In genomic region chr9:87547665-87548064, GRCh38 we compare ENCODE assay signal across 12 cellular contexts. TPM values are rescaled to one million over a fixed set of nuclear protein-coding genes. Genes with fewer than 3 reads are reported as not detected.
DNase-seq lines count a peak whose midpoint lies in the region; TF ChIP-seq lines count a peak whose summit lies in the region.
"Had no signal": no experiment of that assay in that cellular context is flagged by ENCODE, and none has a peak within 500 bp of the region (broad histone marks: within the 10 kb centered on the region; RNA-seq: fewer than 3 reads in every experiment).

No MANE protein-coding gene starts in this region.

- no peak overlapping the region for H3K4me3 Mint-ChIP-seq in progenitor cell of endocrine pancreas (ENCODE audit: low read depth)
- H3K4me3 Mint-ChIP-seq in immature natural killer cell: no peak overlapping the region
- H3K4me3 Mint-ChIP-seq in activated CD4-positive, alpha-beta T cell treated with anti-CD3 and anti-CD28 coated beads, Interleukin-2, amount 10 ng/mL, durations not matched to agents 24 days and 14 days: no peak overlapping the region
- H3K4me3 Mint-ChIP-seq: activated naive CD4-positive, alpha-beta T cell treated with anti-CD3 and anti-CD28 coated beads, Interleukin-2, amount 50 U/mL, for 24 hours had no signal

- H3K36me3 Mint-ChIP-seq in progenitor cell of endocrine pancreas (ENCODE audit: insufficient read depth): peaks cover 14% of the 10 kb centered on the region
- H3K36me3 Mint-ChIP-seq in immature natural killer cell: no peaks in the 10 kb centered on the region
- H3K36me3 Mint-ChIP-seq in activated CD4-positive, alpha-beta T cell treated with anti-CD3 and anti-CD28 coated beads, Interleukin-2, amount 10 ng/mL, durations not matched to agents 24 days and 14 days (ENCODE audit: low read depth): no peaks in the 10 kb centered on the region
- H3K36me3 Mint-ChIP-seq: activated naive CD4-positive, alpha-beta T cell treated with anti-CD3 and anti-CD28 coated beads, Interleukin-2, amount 50 U/mL, for 24 hours had no signal

- H3K27me3 Mint-ChIP-seq in progenitor cell of endocrine pancreas: no peaks in the 10 kb centered on the region
- peaks cover 0 to 4% (median 2%) of the 10 kb centered on the region in 3 donors for H3K27me3 Mint-ChIP-seq in immature natural killer cell (ENCODE audit: low read depth in 3 of 3)
- peaks cover 4% of the 10 kb centered on the region for H3K27me3 Mint-ChIP-seq in activated CD4-positive, alpha-beta T cell treated with anti-CD3 and anti-CD28 coated beads, Interleukin-2, amount 10 ng/mL, durations not matched to agents 24 days and 14 days

- DNase-seq in HT1080 (ENCODE audit: low read depth) (peak; percentile 17), astrocyte of the hippocampus (ENCODE audit: low read depth, low spot score) (peak; percentile 46), islet precursor cell (peak; percentile 86), progenitor cell of endocrine pancreas (ENCODE audit: low spot score, unreplicated experiment) (no peak), immature natural killer cell (no peak)
- DNase-seq in effector CD8-positive, alpha-beta T cell (lab: John Stamatoyannopoulos, UW): no peak
- no peak for DNase-seq in stimulated activated CD8-positive, alpha-beta memory T cell treated with anti-CD3 and anti-CD28 coated beads, Interleukin-4, amount 100 ng/mL, for 48 hours
- DNase-seq in activated CD4-positive, alpha-beta T cell treated with anti-CD3 and anti-CD28 coated beads, Interleukin-2, amount 10 ng/mL, durations not matched to agents 24 days and 14 days: no peak
- DNase-seq: NCI-H187; stimulated activated CD4-positive, alpha-beta T cell treated with anti-CD3 and anti-CD28 coated beads, Interleukin-4, amount 100 ng/mL, for 24 hours; stimulated activated naive CD8-positive, alpha-beta T cell treated with anti-CD3 and anti-CD28 coated beads, Interleukin-15, Interleukin-2, amounts not matched to agents 100 U/mL and 50 U/mL, for 24 hours had no signal

- intact Hi-C loops in activated CD4-positive, alpha-beta T cell treated with anti-CD3 and anti-CD28 coated beads, Interleukin-2, amount 10 ng/mL, durations not matched to agents 24 days and 14 days (cut with micrococcal nuclease): no loop called here

- H3K9me3 Mint-ChIP-seq in progenitor cell of endocrine pancreas (ENCODE audit: low read depth) (no peaks in the 10 kb centered on the region), immature natural killer cell (peaks cover 0 to 3% (median 0%) of the 10 kb centered on the region in 6 donors)
- no peaks in the 10 kb centered on the region for H3K9me3 Mint-ChIP-seq in activated CD4-positive, alpha-beta T cell treated with anti-CD3 and anti-CD28 coated beads, Interleukin-2, amount 10 ng/mL, durations not matched to agents 24 days and 14 days
- H3K9me3 Mint-ChIP-seq: activated naive CD4-positive, alpha-beta T cell treated with anti-CD3 and anti-CD28 coated beads, Interleukin-2, amount 50 U/mL, for 24 hours had no signal

- H3K27ac Mint-ChIP-seq in progenitor cell of endocrine pancreas (peak overlapping the region; percentile 13), immature natural killer cell (no peak overlapping the region)
- no peak overlapping the region for H3K27ac Mint-ChIP-seq in activated CD4-positive, alpha-beta T cell treated with anti-CD3 and anti-CD28 coated beads, Interleukin-2, amount 10 ng/mL, durations not matched to agents 24 days and 14 days
- H3K27ac Mint-ChIP-seq: activated naive CD4-positive, alpha-beta T cell treated with anti-CD3 and anti-CD28 coated beads, Interleukin-2, amount 50 U/mL, for 24 hours had no signal

- no peak for TF ChIP-seq CTCF in progenitor cell of endocrine pancreas (IDR thresholded peaks at IDR 0.05; ENCODE audit: unreplicated experiment)

- H3K4me1 Mint-ChIP-seq in progenitor cell of endocrine pancreas (ENCODE audit: low read depth) (peaks cover 8% of the 10 kb centered on the region), immature natural killer cell (no peaks in the 10 kb centered on the region)
- no peaks in the 10 kb centered on the region for H3K4me1 Mint-ChIP-seq in activated CD4-positive, alpha-beta T cell treated with anti-CD3 and anti-CD28 coated beads, Interleukin-2, amount 10 ng/mL, durations not matched to agents 24 days and 14 days
- H3K4me1 Mint-ChIP-seq: activated naive CD4-positive, alpha-beta T cell treated with anti-CD3 and anti-CD28 coated beads, Interleukin-2, amount 50 U/mL, for 24 hours had no signal

RNA-seq across cellular contexts. Expression of gene DAPK1, which starts 50.0 kb away (rescaled TPM):
- 0.03 and 0.10 TPM in 2 replicates for total RNA-seq in HT1080 (2014; rRNA removed; shearing (Covaris generic))
- polyA plus RNA-seq in HT1080 (2015; cell fraction: cytosol; rRNA removed): 0.78 and 1.1 TPM in 2 replicates
- polyA plus RNA-seq in HT1080 (2015; cell fraction: nucleus; rRNA removed): 1.6 and 3.7 TPM in 2 replicates
- total RNA-seq in progenitor cell of endocrine pancreas: 202 and 228 TPM in 2 replicates
- polyA plus RNA-seq in immature natural killer cell: 1 to 10 TPM in 1 of 3 donors, under 1 TPM in 1, not detected in 1; 0.82 to 1.3 TPM
- total RNA-seq in activated CD4-positive, alpha-beta T cell treated with anti-CD3 and anti-CD28 coated beads, Interleukin-2, amount 10 ng/mL, durations not matched to agents 24 days and 14 days: 2.2 and 3.6 TPM in 2 replicates

Comparison
In these comparisons a context has a peak if more than half of its experiments do, and no peak if none do; other contexts are left out.
1. DNase-seq: peak in HT1080 (single experiment), astrocyte of the hippocampus (single experiment) and islet precursor cell (single experiment); none in progenitor cell of endocrine pancreas (single experiment), immature natural killer cell (0 of 3), effector CD8-positive, alpha-beta T cell (single experiment), stimulated activated CD8-positive, alpha-beta memory T cell treated with anti-CD3 and anti-CD28 coated beads, Interleukin-4, amount 100 ng/mL, for 48 hours (single experiment) and activated CD4-positive, alpha-beta T cell treated with anti-CD3 and anti-CD28 coated beads, Interleukin-2, amount 10 ng/mL, durations not matched to agents 24 days and 14 days (single experiment).
2. RNA of gene DAPK1, which starts 50.0 kb away (total RNA-seq): 202 to 228 TPM in progenitor cell of endocrine pancreas; 2.2 to 3.6 TPM in activated CD4-positive, alpha-beta T cell treated with anti-CD3 and anti-CD28 coated beads, Interleukin-2, amount 10 ng/mL, durations not matched to agents 24 days and 14 days and 0.03 to 0.10 TPM in HT1080; every median in the first group is over 10 times any median in the second.